Comparison of ENCODE assay signal across 20 cellular contexts in genomic region chr2:202764991-202765390, GRCh38.
A peak's percentile ranks its signal among the peaks of the same experiment; 100 is the strongest.
DNase-seq lines count a peak whose midpoint lies in the region; ATAC-seq and TF ChIP-seq lines count a peak whose summit lies in the region.
"Had no signal": no experiment of that assay in that cellular context is flagged by ENCODE, and none has a peak within 500 bp of the region (broad histone marks: within the 10 kb centered on the region; RNA-seq: fewer than 3 reads in every experiment).

No MANE protein-coding gene starts in this region.

- peak overlapping the region; percentile 15 for H3K4me3 Mint-ChIP-seq in activated naive CD8-positive, alpha-beta T cell
- H3K4me3 Mint-ChIP-seq in activated naive CD8-positive, alpha-beta T cell treated with anti-CD3 and anti-CD28 coated beads, Interleukin-2, amount 50 U/mL, for 24 hours = no peak overlapping the region
- H3K4me3 Mint-ChIP-seq in naive B cell = no peak overlapping the region

- H3K4me3 ChIP-seq in OCI-LY3 (ENCODE audit: low read length) = no peak overlapping the region
- H3K4me3 ChIP-seq in smooth muscle cell = no peak overlapping the region
- H3K4me3 ChIP-seq: A549, Peyer's patch had no signal

- H4K20me1 ChIP-seq in OCI-LY3 (ENCODE audit: insufficient read depth, low read length) (peaks cover 7% of the 10 kb centered on the region), smooth muscle cell (ENCODE audit: low read depth) (no peaks in the 10 kb centered on the region)

- no peaks in the 10 kb centered on the region for H3K9me3 Mint-ChIP-seq in activated naive CD8-positive, alpha-beta T cell (ENCODE audit: low read depth)
- no peaks in the 10 kb centered on the region for H3K9me3 Mint-ChIP-seq in activated naive CD8-positive, alpha-beta T cell treated with anti-CD3 and anti-CD28 coated beads, Interleukin-2, amount 50 U/mL, for 24 hours
- no peaks in the 10 kb centered on the region for H3K9me3 Mint-ChIP-seq in naive B cell

- ATAC-seq in activated naive CD8-positive, alpha-beta T cell treated with anti-CD3 and anti-CD28 coated beads, Interleukin-2, amount 50 U/mL, for 24 hours = no peak
- ATAC-seq in naive B cell (ENCODE audit: low read depth in 2 of 2) (peak; percentile 49 to 64), GM19397 (IDR thresholded peaks at IDR 0.05; ENCODE audit: unreplicated experiment) (no peak)
- ATAC-seq: A549 had no signal

- peaks cover 31% of the 10 kb centered on the region for H3K36me3 ChIP-seq in OCI-LY3 (replicated peaks; ENCODE audit: low read depth, low read length)
- H3K36me3 ChIP-seq in smooth muscle cell (ENCODE audit: low read depth) = no peaks in the 10 kb centered on the region
- H3K36me3 ChIP-seq: BE2C had no signal

- peak overlapping the region; percentile 96 for H3K27ac Mint-ChIP-seq in activated naive CD8-positive, alpha-beta T cell
- no peak overlapping the region for H3K27ac Mint-ChIP-seq in activated naive CD8-positive, alpha-beta T cell treated with anti-CD3 and anti-CD28 coated beads, Interleukin-2, amount 50 U/mL, for 24 hours
- H3K27ac Mint-ChIP-seq in naive B cell = peak overlapping the region in 4 of 6 donors; percentile 48 to 92 (median 57)

- no peaks in the 10 kb centered on the region for H3K27me3 Mint-ChIP-seq in activated naive CD8-positive, alpha-beta T cell
- no peaks in the 10 kb centered on the region for H3K27me3 Mint-ChIP-seq in activated naive CD8-positive, alpha-beta T cell treated with anti-CD3 and anti-CD28 coated beads, Interleukin-2, amount 50 U/mL, for 24 hours
- H3K27me3 Mint-ChIP-seq in naive B cell = no peaks in the 10 kb centered on the region

- no peak for DNase-seq in activated naive CD8-positive, alpha-beta T cell treated with anti-CD3 and anti-CD28 coated beads, Interleukin-2, amount 50 U/mL, for 24 hours
- DNase-seq in naive B cell (no peak), smooth muscle cell (lab: John Stamatoyannopoulos, UW; ENCODE audit: unreplicated experiment) (no peak), SKM-1 treated with dmso at 0.1 percent for 144 hours (lab: John Stamatoyannopoulos, UW; ENCODE audit: unreplicated experiment) (no peak), NCI-H446 treated with DMSO at 0.1 percent for 48 hours (lab: John Stamatoyannopoulos, UW) (no peak)
- DNase-seq: BE2C; DND-41; IMR-90; NCI-H1105; NCI-H2029 treated with DMSO at 0.1 percent for 48 hours; NCI-H226; NCI-H524; NCI-H774; NK-92 treated with Interleukin-12 subunit alpha and Interleukin-12 subunit beta, amount 100 ng/mL, for 24 hours; Peyer's patch had no signal

- H3K27me3 ChIP-seq in OCI-LY3 (ENCODE audit: low read depth, low read length) (no peaks in the 10 kb centered on the region), smooth muscle cell (ENCODE audit: low read depth) (no peaks in the 10 kb centered on the region)
- H3K27me3 ChIP-seq: BE2C, Peyer's patch had no signal

- H3K9me3 ChIP-seq in OCI-LY3 (ENCODE audit: insufficient read depth, low read length) (no peaks in the 10 kb centered on the region), smooth muscle cell (replicated peaks; ENCODE audit: low read depth) (no peaks in the 10 kb centered on the region)
- H3K9me3 ChIP-seq: A549, BE2C, Peyer's patch had no signal

- H3F3A ChIP-seq in smooth muscle cell (ENCODE audit: low read depth) = no peaks in the 10 kb centered on the region

- peaks cover 65% of the 10 kb centered on the region for H3K4me1 Mint-ChIP-seq in activated naive CD8-positive, alpha-beta T cell (ENCODE audit: low read depth)
- peaks cover 49% of the 10 kb centered on the region for H3K4me1 Mint-ChIP-seq in activated naive CD8-positive, alpha-beta T cell treated with anti-CD3 and anti-CD28 coated beads, Interleukin-2, amount 50 U/mL, for 24 hours
- peaks cover 22 to 51% (median 44%) of the 10 kb centered on the region in 3 donors for H3K4me1 Mint-ChIP-seq in naive B cell

- H3K36me3 Mint-ChIP-seq in activated naive CD8-positive, alpha-beta T cell = peaks cover 28% of the 10 kb centered on the region
- peaks cover 16% of the 10 kb centered on the region for H3K36me3 Mint-ChIP-seq in activated naive CD8-positive, alpha-beta T cell treated with anti-CD3 and anti-CD28 coated beads, Interleukin-2, amount 50 U/mL, for 24 hours (ENCODE audit: low read depth)
- peaks cover 33 to 49% of the 10 kb centered on the region in 2 donors for H3K36me3 Mint-ChIP-seq in naive B cell

- H2AFZ ChIP-seq in OCI-LY3 (ENCODE audit: low read depth, low read length) = no peak overlapping the region
- H2AFZ ChIP-seq in smooth muscle cell (ENCODE audit: low read depth) = no peak overlapping the region

- no peak overlapping the region for H3K9ac ChIP-seq in OCI-LY3 (ENCODE audit: low read length)
- no peak overlapping the region for H3K9ac ChIP-seq in smooth muscle cell (ENCODE audit: low read depth)
- H3K9ac ChIP-seq: KMS-11 had no signal

- WGBS in smooth muscle cell (ENCODE audit: low lambda C conversion rate) = 91% methylated on average over 3 of the region's 3 CpGs

- H3K79me2 ChIP-seq in OCI-LY3 (ENCODE audit: low read length) = no peaks in the 10 kb centered on the region
- H3K79me2 ChIP-seq in smooth muscle cell (ENCODE audit: low read depth) = no peaks in the 10 kb centered on the region

- TF ChIP-seq CTCF in OCI-LY3 (IDR thresholded peaks at IDR 0.05; ENCODE audit: low read depth, low read length) = no peak
- TF ChIP-seq CTCF in smooth muscle cell (IDR thresholded peaks at IDR 0.05; ENCODE audit: borderline replicate concordance, insufficient read depth, poor library complexity, severe bottlenecking) = no peak

- H3K4me2 ChIP-seq in OCI-LY3 (ENCODE audit: low read length) (peak overlapping the region; percentile 23; the same call in 1 of the 2 replicates), smooth muscle cell (no peak overlapping the region)
- H3K4me2 ChIP-seq: A549, KMS-11 had no signal

- H3K4me1 ChIP-seq in OCI-LY3 (ENCODE audit: low read length) (peaks cover 29% of the 10 kb centered on the region), smooth muscle cell (ENCODE audit: low read depth) (peaks cover 5% of the 10 kb centered on the region)
- H3K4me1 ChIP-seq: A549, BE2C, Peyer's patch had no signal

- H3K27ac ChIP-seq in OCI-LY3 (ENCODE audit: low read length) (no peak overlapping the region), smooth muscle cell (ENCODE audit: low read depth) (peak overlapping the region; percentile 67)
- H3K27ac ChIP-seq: A549, KMS-11, Peyer's patch had no signal

Comparison
In these comparisons a context has a peak if more than half of its experiments do, and no peak if none do; other contexts are left out.
1. ATAC-seq: peak in naive B cell (2 of 2); none in activated naive CD8-positive, alpha-beta T cell treated with anti-CD3 and anti-CD28 coated beads, Interleukin-2, amount 50 U/mL, for 24 hours (single experiment) and GM19397 (single experiment).